In genomic region chr17:80967404-80967872, GRCh38 we compare ENCODE assay signal across 23 cellular contexts.
"Had no signal": no experiment of that assay in that cellular context is flagged by ENCODE, and none has a peak within 500 bp of the region (broad histone marks: within the 10 kb centered on the region; RNA-seq: fewer than 3 reads in every experiment).

No MANE protein-coding gene starts in this region.

- ATAC-seq: activated CD4-positive, alpha-beta T cell treated with anti-CD3 and anti-CD28 coated beads for 36 hours; naive thymus-derived CD4-positive, alpha-beta T cell; WTC11 had no signal

- H3K36me3 Mint-ChIP-seq: WTC11 had no signal

- H3K9me3 Mint-ChIP-seq: activated naive CD8-positive, alpha-beta T cell treated with anti-CD3 and anti-CD28 coated beads, Interleukin-2, amount 10 ng/mL, durations not matched to agents 7 days and 5 days; memory B cell; naive thymus-derived CD4-positive, alpha-beta T cell; neural progenitor cell; T-helper 2 cell treated with Interferon-gamma antibody and Interleukin-4, amounts not matched to agents 5 μg/mL and 100 μg/mL, for 36 hours; WTC11 had no signal

- H3K4me1 ChIP-seq: right lobe of liver had no signal

- DNase-seq: activated CD4-positive, alpha-beta T cell treated with anti-CD3 and anti-CD28 coated beads for 36 hours; activated CD8-positive, alpha-beta memory T cell treated with anti-CD3 and anti-CD28 coated beads for 24 hours; activated CD8-positive, alpha-beta memory T cell treated with anti-CD3 and anti-CD28 coated beads, Interleukin-2, amount 50 U/mL, for 48 hours; activated gamma-delta T cell treated with Interleukin-2 at 50 U/mL for 16 hours; activated naive CD8-positive, alpha-beta T cell treated with anti-CD3 and anti-CD28 coated beads, Interleukin-2, amount 10 ng/mL, durations not matched to agents 7 days and 5 days; activated T-cell treated with anti-CD3 and anti-CD28 coated beads, Interleukin-2, amount 50 U/mL, for 48 hours; amygdala; dermis blood vessel endothelial cell; effector memory CD4-positive, alpha-beta T cell; foreskin fibroblast; hippocampal formation; left ventricle myocardium inferior; naive thymus-derived CD4-positive, alpha-beta T cell; stimulated activated naive CD4-positive, alpha-beta T cell; SW 1271 had no signal

- H3K36me3 ChIP-seq: cardiac muscle cell, neural progenitor cell, ovary, right lobe of liver had no signal

- H3K4me1 Mint-ChIP-seq: WTC11 had no signal

- H3K4me3 ChIP-seq: cardiac muscle cell, left ventricle myocardium inferior, neural progenitor cell, ovary, right lobe of liver, smooth muscle cell had no signal

- H3K9me3 ChIP-seq: left ventricle myocardium inferior, ovary, right lobe of liver had no signal

- H3K27ac Mint-ChIP-seq: activated CD4-positive, alpha-beta T cell treated with anti-CD3 and anti-CD28 coated beads for 36 hours; WTC11 had no signal

- H3K27me3 ChIP-seq: cardiac muscle cell, neural progenitor cell, ovary, right lobe of liver had no signal

- H3K4me3 Mint-ChIP-seq: activated CD4-positive, alpha-beta T cell treated with anti-CD3 and anti-CD28 coated beads for 36 hours; activated naive CD8-positive, alpha-beta T cell treated with anti-CD3 and anti-CD28 coated beads, Interleukin-2, amount 10 ng/mL, durations not matched to agents 7 days and 5 days; memory B cell; naive thymus-derived CD4-positive, alpha-beta T cell; neural progenitor cell; T-helper 2 cell treated with Interferon-gamma antibody and Interleukin-4, amounts not matched to agents 5 μg/mL and 100 μg/mL, for 36 hours; WTC11 had no signal

- H3K27ac ChIP-seq: cardiac muscle cell, left ventricle myocardium inferior, neural progenitor cell, ovary, right lobe of liver had no signal

- H3K27me3 Mint-ChIP-seq: activated CD4-positive, alpha-beta T cell treated with anti-CD3 and anti-CD28 coated beads for 36 hours; activated naive CD8-positive, alpha-beta T cell treated with anti-CD3 and anti-CD28 coated beads, Interleukin-2, amount 10 ng/mL, durations not matched to agents 7 days and 5 days; memory B cell; naive thymus-derived CD4-positive, alpha-beta T cell had no signal
